24 cellular contexts compared by ENCODE assay signal in the genomic region with DNA sequence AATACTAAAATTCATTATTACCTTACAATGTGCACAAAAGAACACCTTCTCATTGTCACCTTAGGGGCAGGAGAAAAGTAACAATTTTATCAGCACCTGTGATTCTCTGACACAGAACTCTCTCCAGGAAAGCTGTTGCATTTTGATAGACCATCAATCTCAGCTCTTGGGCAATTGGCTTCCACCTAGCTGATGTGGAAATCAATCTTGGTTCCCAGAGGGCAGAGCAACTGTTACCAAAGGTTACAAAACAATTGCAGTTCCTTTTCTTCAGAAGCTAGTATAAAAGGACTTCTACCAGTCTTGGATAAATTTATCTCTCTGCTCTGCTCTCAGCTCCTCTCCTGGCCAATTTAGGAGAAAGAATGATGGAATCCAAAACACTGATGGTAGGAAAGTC.
DNase-seq lines count a peak whose midpoint lies in the region; ATAC-seq and TF ChIP-seq lines count a peak whose summit lies in the region.
"Had no signal": no experiment of that assay in that cellular context is flagged by ENCODE, and none has a peak within 500 bp of the region (broad histone marks: within the 10 kb centered on the region; RNA-seq: fewer than 3 reads in every experiment).

No MANE protein-coding gene starts in this region.

- peaks cover 0 to 18% (median 5%) of the 10 kb centered on the region in 3 donors for H3K4me1 ChIP-seq in gastroesophageal sphincter
- H3K4me1 ChIP-seq: A549, SJSA1 had no signal

- no peaks in the 10 kb centered on the region for H3K9me3 ChIP-seq in gastroesophageal sphincter
- no peaks in the 10 kb centered on the region for H3K9me3 ChIP-seq in CD4-positive, alpha-beta T cell (ENCODE audit: control insufficient read depth, low read length)
- H3K9me3 ChIP-seq: A549, SJSA1 had no signal

- H3K27ac ChIP-seq in gastroesophageal sphincter = no peak overlapping the region
- no peak overlapping the region for H3K27ac ChIP-seq in CD4-positive, alpha-beta T cell (ENCODE audit: low read depth, low read length)
- H3K27ac ChIP-seq: A549, BLaER1, KMS-11, SJSA1 had no signal

- H3K27me3 ChIP-seq in gastroesophageal sphincter = no peaks in the 10 kb centered on the region
- no peaks in the 10 kb centered on the region for H3K27me3 ChIP-seq in CD4-positive, alpha-beta T cell (ENCODE audit: control insufficient read depth, insufficient read depth, low read length)
- H3K27me3 ChIP-seq: BLaER1, SJSA1 had no signal

- no peaks in the 10 kb centered on the region for H3K27me3 Mint-ChIP-seq in effector memory CD8-positive, alpha-beta T cell
- H3K27me3 Mint-ChIP-seq in CD4-positive, alpha-beta T cell = no peaks in the 10 kb centered on the region
- H3K27me3 Mint-ChIP-seq: CD8-positive, alpha-beta memory T cell had no signal

- H3K27ac Mint-ChIP-seq in effector memory CD8-positive, alpha-beta T cell = no peak overlapping the region
- no peak overlapping the region for H3K27ac Mint-ChIP-seq in CD4-positive, alpha-beta T cell
- H3K27ac Mint-ChIP-seq: CD8-positive, alpha-beta memory T cell had no signal

- ATAC-seq in gastroesophageal sphincter (peak; percentile 59), HG03196 (IDR thresholded peaks at IDR 0.05; ENCODE audit: unreplicated experiment) (no peak)
- ATAC-seq in effector memory CD8-positive, alpha-beta T cell (replicated peaks) = no peak
- no peak for ATAC-seq in CD4-positive, alpha-beta T cell (ENCODE audit: poor library complexity)
- ATAC-seq: A549, HCT116, Panc1 had no signal

- POLR2A ChIA-PET in CD4-positive, alpha-beta T cell (lab: Charles Lee) = no interaction called here

- TF ChIP-seq POLR2A in NB4 (IDR thresholded peaks at IDR 0.05; ENCODE audit: extremely low read depth, insufficient read length) = no peak
- no peak for TF ChIP-seq POLR2A in gastroesophageal sphincter (IDR thresholded peaks at IDR 0.05)

- no peaks in the 10 kb centered on the region for H3K36me3 ChIP-seq in gastroesophageal sphincter
- H3K36me3 ChIP-seq: BLaER1, SJSA1 had no signal

- no peaks in the 10 kb centered on the region for H3K4me1 Mint-ChIP-seq in effector memory CD8-positive, alpha-beta T cell (ENCODE audit: low read depth in 2 of 2)
- no peaks in the 10 kb centered on the region for H3K4me1 Mint-ChIP-seq in CD4-positive, alpha-beta T cell (ENCODE audit: low read depth)

- TF ChIP-seq EP300 in gastroesophageal sphincter (IDR thresholded peaks at IDR 0.05) = no peak

- CTCF ChIA-PET in CD4-positive, alpha-beta T cell (lab: Charles Lee) = no interaction called here

- H3K4me3 ChIP-seq in NB4 (ENCODE audit: low read depth, low read length) (no peak overlapping the region), gastroesophageal sphincter (no peak overlapping the region)
- H3K4me3 ChIP-seq: A549, BLaER1, SJSA1 had no signal

- DNase-seq in GF-D8 (lab: John Stamatoyannopoulos, UW) = peak; percentile 33
- DNase-seq in NB4 (ENCODE audit: low read depth) = peak; percentile 7
- peak; percentile 75 for DNase-seq in SKM-1 treated with dmso at 0.1 percent for 144 hours (lab: John Stamatoyannopoulos, UW; ENCODE audit: unreplicated experiment)
- DNase-seq in activated CD8-positive, alpha-beta memory T cell treated with anti-CD3 and anti-CD28 coated beads for 24 hours = no peak
- DNase-seq in effector memory CD8-positive, alpha-beta T cell = no peak
- DNase-seq in CD4-positive, alpha-beta T cell = no peak
- DNase-seq: CD8-positive, alpha-beta memory T cell; DMS53; EL; GOT3; NCI-H1105 treated with DMSO at 0.1 percent for 48 hours; NCI-H1694 treated with DMSO at 0.1 percent for 48 hours; NCI-H2107; NCI-H2227 treated with DMSO at 0.1 percent for 48 hours; NCI-H524; NCI-H82 had no signal

- TF ChIP-seq CTCF in NB4 (IDR thresholded peaks at IDR 0.05; ENCODE audit: low read depth, low read length) (no peak), gastroesophageal sphincter (IDR thresholded peaks at IDR 0.05) (no peak)
- no peak for TF ChIP-seq CTCF in CD4-positive, alpha-beta T cell (IDR thresholded peaks at IDR 0.05)

- no peak overlapping the region for H3K4me3 Mint-ChIP-seq in effector memory CD8-positive, alpha-beta T cell
- H3K4me3 Mint-ChIP-seq in CD4-positive, alpha-beta T cell = no peak overlapping the region
- H3K4me3 Mint-ChIP-seq: CD8-positive, alpha-beta memory T cell had no signal

- intact Hi-C loops in CD4-positive, alpha-beta T cell (cut with DNase I, micrococcal nuclease) = no loop called here

- no peaks in the 10 kb centered on the region for H3K9me3 Mint-ChIP-seq in effector memory CD8-positive, alpha-beta T cell
- H3K9me3 Mint-ChIP-seq in CD4-positive, alpha-beta T cell = no peaks in the 10 kb centered on the region

- H3K36me3 Mint-ChIP-seq in effector memory CD8-positive, alpha-beta T cell (ENCODE audit: insufficient read depth) = peaks cover 3% of the 10 kb centered on the region
- H3K36me3 Mint-ChIP-seq in CD4-positive, alpha-beta T cell (ENCODE audit: low read depth) = no peaks in the 10 kb centered on the region
- H3K36me3 Mint-ChIP-seq: CD8-positive, alpha-beta memory T cell had no signal

Comparison
In these comparisons a context has a peak if more than half of its experiments do, and no peak if none do; other contexts are left out.
1. DNase-seq: peak in GF-D8 (single experiment), NB4 (single experiment) and SKM-1 treated with dmso at 0.1 percent for 144 hours (single experiment); none in activated CD8-positive, alpha-beta memory T cell treated with anti-CD3 and anti-CD28 coated beads for 24 hours (single experiment), effector memory CD8-positive, alpha-beta T cell (0 of 3) and CD4-positive, alpha-beta T cell (0 of 10).